Comparison of ENCODE assay signal across 8 cellular contexts in the genomic region with DNA sequence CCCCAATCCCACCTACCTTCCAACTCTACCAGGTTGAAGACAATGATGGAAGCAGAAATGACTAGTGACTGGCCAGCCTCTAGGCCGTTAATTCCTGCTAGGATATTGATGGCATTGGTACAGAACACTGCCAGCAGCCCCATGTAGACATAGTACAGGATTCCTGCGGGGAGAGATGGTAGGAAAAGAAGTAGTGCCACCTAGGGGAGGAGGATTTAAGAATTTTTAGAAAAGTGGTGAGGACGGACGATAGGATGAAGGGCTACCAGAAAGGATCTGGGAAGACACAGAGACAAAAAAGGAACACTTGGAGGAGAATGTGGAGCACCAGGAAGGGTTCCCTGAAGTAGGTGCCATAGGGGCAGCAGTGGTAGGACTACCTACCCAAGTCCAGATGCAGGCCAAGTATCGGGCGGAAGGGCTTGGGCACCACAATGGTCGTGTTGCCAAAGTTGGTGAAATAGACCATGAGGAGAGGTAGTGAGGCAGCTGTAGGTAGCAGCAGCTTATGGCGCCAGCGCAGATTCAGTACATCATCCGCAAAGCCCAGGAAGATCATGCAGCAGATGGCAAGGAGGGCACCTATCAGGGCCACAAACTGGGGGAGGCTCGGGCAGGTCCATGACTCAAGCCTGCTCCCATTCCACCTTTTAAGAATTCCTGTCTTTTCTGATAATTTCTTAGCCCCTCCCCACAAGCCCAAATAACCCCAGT. TPM values are rescaled to one million over a fixed set of nuclear protein-coding genes. Genes with fewer than 3 reads are reported as not detected.
DNase-seq lines count a peak whose midpoint lies in the region; ATAC-seq and TF ChIP-seq lines count a peak whose summit lies in the region.

No MANE protein-coding gene starts in this region.

- H3K4me1 Mint-ChIP-seq in activated CD4-positive, alpha-beta memory T cell treated with anti-CD3 and anti-CD28 coated beads for 36 hours (ENCODE audit: low read depth): peaks cover 29% of the 10 kb centered on the region

- DNase-seq in NOMO-1 treated with DMSO at 0.1 percent for 48 hours (lab: John Stamatoyannopoulos, UW; ENCODE audit: unreplicated experiment) (peak; percentile 28), NOMO-1 treated with dmso at 0.1 percent for 144 hours (lab: John Stamatoyannopoulos, UW; ENCODE audit: unreplicated experiment) (no peak), stromal cell of bone marrow (ENCODE audit: low read depth) (peak; percentile 26)
- no peak for DNase-seq in activated CD4-positive, alpha-beta memory T cell treated with anti-CD3 and anti-CD28 coated beads for 36 hours

- H3K9ac ChIP-seq in iPS-15b (ENCODE audit: low read depth, low read length): peak overlapping the region; percentile 16

- ATAC-seq in HG03460 (IDR thresholded peaks at IDR 0.05; ENCODE audit: unreplicated experiment) (no peak), GM21390 (IDR thresholded peaks at IDR 0.05; ENCODE audit: unreplicated experiment) (no peak)

- CTCF ChIA-PET in activated CD4-positive, alpha-beta memory T cell treated with anti-CD3 and anti-CD28 coated beads for 36 hours (lab: Charles Lee): interaction anchor here (0.6 to 1.2 kb wide), 6 partner anchors 9 to 66 kb away, joined by 3 to 6 read pairs (median 3); a partner anchor contains a TSS

- H3K4me3 Mint-ChIP-seq in activated CD4-positive, alpha-beta memory T cell treated with anti-CD3 and anti-CD28 coated beads for 36 hours: peak overlapping the region; percentile 92

- H3K4me1 ChIP-seq in iPS-15b (ENCODE audit: control insufficient read depth, insufficient read depth, low read length): peaks cover 6% of the 10 kb centered on the region

- peaks cover 24% of the 10 kb centered on the region for H3K36me3 Mint-ChIP-seq in activated CD4-positive, alpha-beta memory T cell treated with anti-CD3 and anti-CD28 coated beads for 36 hours

- intact Hi-C loops in activated CD4-positive, alpha-beta memory T cell treated with anti-CD3 and anti-CD28 coated beads for 36 hours (cut with micrococcal nuclease): loop anchor here (2.0 to 5.0 kb wide), 2 partner anchors 67 to 70 kb away; a partner anchor contains a TSS

- H3K27ac Mint-ChIP-seq in activated CD4-positive, alpha-beta memory T cell treated with anti-CD3 and anti-CD28 coated beads for 36 hours: peak overlapping the region; percentile 92

- no peaks in the 10 kb centered on the region for H3K27me3 ChIP-seq in iPS-15b (ENCODE audit: control insufficient read depth, insufficient read depth, low read length)

- H3K9me3 Mint-ChIP-seq in activated CD4-positive, alpha-beta memory T cell treated with anti-CD3 and anti-CD28 coated beads for 36 hours: no peaks in the 10 kb centered on the region

- H3K27me3 Mint-ChIP-seq in activated CD4-positive, alpha-beta memory T cell treated with anti-CD3 and anti-CD28 coated beads for 36 hours: peaks cover 2% of the 10 kb centered on the region

- no peaks in the 10 kb centered on the region for H3K9me3 ChIP-seq in iPS-15b (ENCODE audit: control insufficient read depth, insufficient read depth, low read length)

- peaks cover 10% of the 10 kb centered on the region for H3K36me3 ChIP-seq in iPS-15b (ENCODE audit: control insufficient read depth, insufficient read depth, low read length)

- peak; percentile 59 for TF ChIP-seq CTCF in LNCAP (IDR thresholded peaks at IDR 0.05)

- POLR2A ChIA-PET in activated CD4-positive, alpha-beta memory T cell treated with anti-CD3 and anti-CD28 coated beads for 36 hours (lab: Charles Lee): no interaction called here

- H3K4me3 ChIP-seq in iPS-15b (ENCODE audit: low read depth, low read length): peak overlapping the region; percentile 80

RNA-seq across cellular contexts. Expression of a gene that starts 1.2 kb away (rescaled TPM):
- 10 to 100 TPM; 64.4 to 66.9 TPM for total RNA-seq in activated CD4-positive, alpha-beta memory T cell treated with anti-CD3 and anti-CD28 coated beads for 36 hours

RNA-seq across cellular contexts. Expression of a gene that starts 6.7 kb away (rescaled TPM):
- 10 to 100 TPM; 23.6 to 25.2 TPM for total RNA-seq in activated CD4-positive, alpha-beta memory T cell treated with anti-CD3 and anti-CD28 coated beads for 36 hours

RNA-seq across cellular contexts. Expression of a gene that starts 15.7 kb away (rescaled TPM):
- 10 to 100 TPM; 31.2 to 33.8 TPM for total RNA-seq in activated CD4-positive, alpha-beta memory T cell treated with anti-CD3 and anti-CD28 coated beads for 36 hours

RNA-seq across cellular contexts. Expression of a gene that starts 21.0 kb away (rescaled TPM):
- total RNA-seq in activated CD4-positive, alpha-beta memory T cell treated with anti-CD3 and anti-CD28 coated beads for 36 hours: 10 to 100 TPM; 22.3 to 24.3 TPM

RNA-seq across cellular contexts. Expression of a gene that starts 32.8 kb away (rescaled TPM):
- total RNA-seq in activated CD4-positive, alpha-beta memory T cell treated with anti-CD3 and anti-CD28 coated beads for 36 hours: 10 to 100 TPM; 19.2 to 21.1 TPM

Comparison
In these comparisons a context has a peak if more than half of its experiments do, and no peak if none do; other contexts are left out.
1. DNase-seq: peak in NOMO-1 treated with DMSO at 0.1 percent for 48 hours (single experiment) and stromal cell of bone marrow (single experiment); none in NOMO-1 treated with dmso at 0.1 percent for 144 hours (single experiment) and activated CD4-positive, alpha-beta memory T cell treated with anti-CD3 and anti-CD28 coated beads for 36 hours (single experiment).